In genomic region chr17:384622-385194, GRCh38 we compare ENCODE assay signal across 9 cellular contexts. TPM values are rescaled to one million over a fixed set of nuclear protein-coding genes. Genes with fewer than 3 reads are reported as not detected.
A peak's percentile ranks its signal among the peaks of the same experiment; 100 is the strongest.
DNase-seq lines count a peak whose midpoint lies in the region; ATAC-seq, FAIRE-seq and TF ChIP-seq lines count a peak whose summit lies in the region.
"Had no signal": no experiment of that assay in that cellular context is flagged by ENCODE, and none has a peak within 500 bp of the region (broad histone marks: within the 10 kb centered on the region; RNA-seq: fewer than 3 reads in every experiment).

No MANE protein-coding gene starts in this region.

- H3K27ac ChIP-seq in H1 (ENCODE audit: low read depth, low read length), result no peak overlapping the region

- peaks cover 0 to 5% of the 10 kb centered on the region in 2 experiments; a peak in 1 of 4 replicates for H3K9me3 ChIP-seq in H1 (ENCODE audit: insufficient read depth in 2 of 2, low read depth in 1 of 2, low read length in 1 of 2)

- H2BK5ac ChIP-seq in H1 (ENCODE audit: low read depth, low read length), result no peak overlapping the region

- no peaks in the 10 kb centered on the region for H4K20me1 ChIP-seq in H1 (replicated peaks in 1 of 2; ENCODE audit: control insufficient read depth in 1 of 2, insufficient read depth in 2 of 2, low read length in 2 of 2)

- CTCF ChIA-PET in H1 (lab: Charles Lee; ENCODE audit: partially characterized antibody), result interaction anchor here (0.7 to 2.0 kb wide), 8 partner anchors 11 to 221 kb away, joined by 3 to 10 read pairs (median 4); no protein-coding TSS in a partner anchor

- H3K36me3 ChIP-seq in H1 (ENCODE audit: control insufficient read depth in 2 of 4, insufficient read depth in 4 of 4, low read length in 3 of 4), result no peaks in the 10 kb centered on the region

- TF ChIP-seq CTCF in H1 (IDR thresholded peaks at IDR 0.05; ENCODE audit: control extremely low read depth in 1 of 3, insufficient read depth in 1 of 3, low read depth in 1 of 3, low read length in 3 of 3), result no peak
- no peak for TF ChIP-seq CTCF in natural killer cell (IDR thresholded peaks at IDR 0.05)

- in situ Hi-C loops in KBM-7 (cut with MboI; ENCODE audit: low pct_unique_long_range_greater_than_20kb, low sequenced_read_pairs), result no loop called here

- TF ChIP-seq POLR2A in H1 (IDR thresholded peaks at IDR 0.05; ENCODE audit: control extremely low read depth in 1 of 2, low read depth in 2 of 2, low read length in 2 of 2), result no peak

- no peak overlapping the region for H3K9ac ChIP-seq in H1 (replicated peaks in 1 of 4; ENCODE audit: extremely low read depth in 1 of 4, low read depth in 3 of 4, low read length in 3 of 4)

- peaks cover 9 to 24% (median 22%) of the 10 kb centered on the region in 4 experiments for H3K27me3 ChIP-seq in H1 (replicated peaks in 1 of 4; ENCODE audit: control insufficient read depth in 3 of 4, extremely low read depth in 1 of 4, insufficient read depth in 3 of 4, low read length in 3 of 4)

- ATAC-seq in natural killer cell, result no peak
- no peak for ATAC-seq in GM21576 (IDR thresholded peaks at IDR 0.05; ENCODE audit: unreplicated experiment)

- no peak for TF ChIP-seq EP300 in H1 (IDR thresholded peaks at IDR 0.05; ENCODE audit: borderline replicate concordance in 1 of 2, low read depth in 2 of 2, low read length in 2 of 2)

- no peak overlapping the region for H4K8ac ChIP-seq in H1 (ENCODE audit: extremely low read depth, insufficient read depth, low read length)

- H4K5ac ChIP-seq in H1 (ENCODE audit: insufficient read length, low read depth, low read length), result no peak overlapping the region

- peaks cover 5 to 26% (median 18%) of the 10 kb centered on the region in 4 experiments; a peak in 6 of 7 replicates for H3K4me1 ChIP-seq in H1 (replicated peaks in 1 of 4; ENCODE audit: control insufficient read depth in 3 of 4, insufficient read depth in 4 of 4, low read length in 3 of 4)

- peak overlapping the region; percentile 61 to 91 for H3K4me2 ChIP-seq in H1 (ENCODE audit: insufficient read depth in 1 of 2, low read depth in 2 of 2, low read length in 2 of 2)

- H3K9me3 Mint-ChIP-seq in activated naive CD4-positive, alpha-beta T cell treated with anti-CD3 and anti-CD28 coated beads, Interleukin-2, amount 50 U/mL, for 24 hours, result no peaks in the 10 kb centered on the region
- H3K9me3 Mint-ChIP-seq in natural killer cell, result no peaks in the 10 kb centered on the region

- no peaks in the 10 kb centered on the region for H3K79me2 ChIP-seq in H1 (ENCODE audit: control insufficient read depth in 1 of 2, insufficient read depth in 2 of 2, low read length in 2 of 2)

- peaks cover 18% of the 10 kb centered on the region for H3K4me1 Mint-ChIP-seq in activated naive CD4-positive, alpha-beta T cell treated with anti-CD3 and anti-CD28 coated beads, Interleukin-2, amount 50 U/mL, for 24 hours
- H3K4me1 Mint-ChIP-seq in natural killer cell, result peaks cover 21 to 34% of the 10 kb centered on the region in 2 donors

- H2BK12ac ChIP-seq in H1 (ENCODE audit: low read depth, low read length), result no peak overlapping the region

- H3K56ac ChIP-seq in H1 (replicated peaks; ENCODE audit: insufficient read length, low read depth, low read length), result no peak overlapping the region

- H3K23me2 ChIP-seq in H1 (ENCODE audit: low read depth, low read length), result peaks cover 7% of the 10 kb centered on the region; the same call in 1 of the 2 replicates

- H3K14ac ChIP-seq in H1 (ENCODE audit: insufficient read length), result no peak overlapping the region

- POLR2A ChIA-PET in H1 (lab: Charles Lee; ENCODE audit: partially characterized antibody), result interaction anchor here (0.5 kb wide), 1 partner anchor 163 kb away, joined by 4 read pairs; no protein-coding TSS in a partner anchor

- H2BK15ac ChIP-seq in H1 (ENCODE audit: low read length), result no peak overlapping the region

- intact Hi-C loops in natural killer cell (cut with micrococcal nuclease), result loop anchor here (5.0 kb wide), 1 partner anchor 242 kb away; a partner anchor contains a TSS

- H2BK120ac ChIP-seq in H1 (replicated peaks; ENCODE audit: low read depth, low read length), result no peak overlapping the region

- H3K79me1 ChIP-seq in H1 (ENCODE audit: low read depth, low read length), result no peaks in the 10 kb centered on the region

- FAIRE-seq in H1 (lab: Jason Lieb, UNC), result no peak

- TF ChIP-seq RAD21 in H1 (IDR thresholded peaks at IDR 0.05 in 1 of 2, conservative IDR thresholded peaks at IDR 0.05 in 1 of 2; ENCODE audit: low read depth in 2 of 2, low read length in 2 of 2), result no peak

- H3K4me3 ChIP-seq in H1 (ENCODE audit: extremely low read depth in 1 of 4, insufficient read depth in 2 of 4, low read depth in 3 of 4, low read length in 4 of 4), result peak overlapping the region; percentile 23 to 58 (median 42)

- H3K4ac ChIP-seq in H1 (replicated peaks; ENCODE audit: insufficient read length, low read depth, low read length), result no peak overlapping the region

- H3K27ac Mint-ChIP-seq in activated naive CD4-positive, alpha-beta T cell treated with anti-CD3 and anti-CD28 coated beads, Interleukin-2, amount 50 U/mL, for 24 hours, result no peak overlapping the region
- peak overlapping the region in 1 of 2 donors; percentile 21 for H3K27ac Mint-ChIP-seq in natural killer cell

- H3K27me3 Mint-ChIP-seq in activated naive CD4-positive, alpha-beta T cell treated with anti-CD3 and anti-CD28 coated beads, Interleukin-2, amount 50 U/mL, for 24 hours, result peaks cover 1% of the 10 kb centered on the region
- peaks cover 8 to 19% of the 10 kb centered on the region in 2 donors for H3K27me3 Mint-ChIP-seq in natural killer cell (ENCODE audit: low read depth in 2 of 2)

- H3K4me3 Mint-ChIP-seq in activated naive CD4-positive, alpha-beta T cell treated with anti-CD3 and anti-CD28 coated beads, Interleukin-2, amount 50 U/mL, for 24 hours, result peak overlapping the region; percentile 84
- H3K4me3 Mint-ChIP-seq in natural killer cell, result peak overlapping the region; percentile 79

- WGBS in H1 (ENCODE audit: extremely low coverage in 1 of 2, insufficient coverage in 1 of 2, insufficient read length in 1 of 2, insufficient replicate concordance in 2 of 2, low coverage in 1 of 2, low lambda C conversion rate in 2 of 2, missing lambda C conversion rate in 1 of 2), 2 experiments, result 40% methylated on average over 11 of the region's 38 CpGs; no CpG with 5 or more reads in 1 of the 2 experiments

- DNase-seq in activated naive CD4-positive, alpha-beta T cell treated with Interleukin-2 at 50 U/mL for 16 hours, result no peak
- DNase-seq in H1 (ENCODE audit: low read depth in 1 of 2, low spot score in 2 of 2) (no peak), natural killer cell (no peak), cerebellar nuclear complex (lab: John Stamatoyannopoulos, UW) (no peak), KBM-7 (no peak), anterior cingulate cortex (lab: John Stamatoyannopoulos, UW) (no peak)
- DNase-seq: SHP77 treated with DMSO at 0.1 percent for 48 hours had no signal

- H2AFZ ChIP-seq in H1 (ENCODE audit: low read length), result 0 out of 2 replicates have a peak overlapping the region, but pooled peaks have one; percentile 25

- no peak overlapping the region for H3K23ac ChIP-seq in H1 (ENCODE audit: insufficient read length)

- H2BK20ac ChIP-seq in H1 (ENCODE audit: low read length), result no peak overlapping the region

- H3K36me3 Mint-ChIP-seq in activated naive CD4-positive, alpha-beta T cell treated with anti-CD3 and anti-CD28 coated beads, Interleukin-2, amount 50 U/mL, for 24 hours, result no peaks in the 10 kb centered on the region
- H3K36me3 Mint-ChIP-seq in natural killer cell, result no peaks in the 10 kb centered on the region

- H3K18ac ChIP-seq in H1 (ENCODE audit: extremely low read depth, low read length), result no peak overlapping the region

- H4K91ac ChIP-seq in H1 (replicated peaks; ENCODE audit: insufficient read length, low read length), result no peak overlapping the region

- H2AK5ac ChIP-seq in H1 (ENCODE audit: low read depth, low read length), result no peak overlapping the region; the same call in 1 of the 2 replicates

TF ChIP-seq in H1, 55 proteins besides CTCF, POLR2A, EP300 and RAD21:
- no peak for TF ChIP-seq CTBP2 (IDR thresholded peaks at IDR 0.05; ENCODE audit: borderline replicate concordance, insufficient read depth, insufficient read length, low read length)
- TF ChIP-seq RFX5 (IDR thresholded peaks at IDR 0.05; ENCODE audit: borderline replicate concordance, low read depth, low read length), result no peak
- TF ChIP-seq SIRT6 (IDR thresholded peaks at IDR 0.05; ENCODE audit: low read length), result no peak
- no peak for TF ChIP-seq POLR2AphosphoS5 (IDR thresholded peaks at IDR 0.05; ENCODE audit: low read depth, low read length)
- no peak for TF ChIP-seq BCL11A (IDR thresholded peaks at IDR 0.05; ENCODE audit: low read depth in 2 of 2, low read length in 2 of 2)
- no peak for TF ChIP-seq EZH2 (IDR thresholded peaks at IDR 0.05; ENCODE audit: low read depth, low read length, severe bottlenecking)
- no peak for TF ChIP-seq SUZ12 (IDR thresholded peaks at IDR 0.05; ENCODE audit: low read length)
- TF ChIP-seq RXRA (IDR thresholded peaks at IDR 0.05; ENCODE audit: insufficient read depth, low read depth, low read length), result no peak
- no peak for TF ChIP-seq TCF12 (IDR thresholded peaks at IDR 0.05; ENCODE audit: low read depth, low read length)
- no peak for TF ChIP-seq HDAC6 (IDR thresholded peaks at IDR 0.05; ENCODE audit: low read depth, low read length)
- no peak for TF ChIP-seq SP2 (IDR thresholded peaks at IDR 0.05; ENCODE audit: low read length)
- no peak for TF ChIP-seq NANOG (IDR thresholded peaks at IDR 0.05; ENCODE audit: insufficient read depth, low read depth, low read length, poor library complexity, severe bottlenecking)
- no peak for TF ChIP-seq NRF1 (IDR thresholded peaks at IDR 0.05; ENCODE audit: low read depth, low read length)
- TF ChIP-seq POU5F1 (IDR thresholded peaks at IDR 0.05; ENCODE audit: low read depth, low read length), result no peak
- no peak for TF ChIP-seq CHD1 (IDR thresholded peaks at IDR 0.05; ENCODE audit: low read depth, low read length)
- no peak for TF ChIP-seq JUN (IDR thresholded peaks at IDR 0.05; ENCODE audit: low read depth, low read length)

RNA-seq across cellular contexts. Expression of gene RPH3AL, which starts 32.1 kb away (rescaled TPM):
- total RNA-seq in H1 (2021; fragmentation: NEBNext Ultra II Directional; extraction: Animal tissue kit (Norgen Biotek cat#: 25700)), result 5.6 and 6.1 TPM in 2 replicates
- polyA plus RNA-seq in H1 (2011; rRNA removed), result 5.8 and 10.7 TPM in 2 replicates
- 6.1 TPM for polyA plus RNA-seq in H1 (2011; cell fraction: cytosol; rRNA removed)
- polyA plus RNA-seq in H1 (2011; cell fraction: nucleus; rRNA removed), result 8.3 TPM
- polyA plus RNA-seq in H1 (2012, experiment 1 of 2), result 4.1 to 6.5 TPM (median 4.9 TPM) in 4 replicates
- 6.6 TPM for polyA plus RNA-seq in H1 (2012, experiment 2 of 2)
- polyA plus RNA-seq in H1 (2013, experiment 1 of 2), result 3.9 TPM
- polyA plus RNA-seq in H1 (2013, experiment 2 of 2), result 4.0 TPM
- 2.3 and 2.7 TPM in 2 replicates for polyA minus RNA-seq in H1 (2011; rRNA and poly(A)+ RNA removed)
- polyA minus RNA-seq in H1 (2011; cell fraction: cytosol; rRNA and poly(A)+ RNA removed), result 4.3 TPM
- 9.9 TPM for polyA minus RNA-seq in H1 (2011; cell fraction: nucleus; rRNA and poly(A)+ RNA removed)
- total RNA-seq in natural killer cell, result 1 to 10 TPM; 7.2 to 9.9 (median 7.9) TPM
